ENCODE assay signal across 8 cellular contexts in the genomic region with DNA sequence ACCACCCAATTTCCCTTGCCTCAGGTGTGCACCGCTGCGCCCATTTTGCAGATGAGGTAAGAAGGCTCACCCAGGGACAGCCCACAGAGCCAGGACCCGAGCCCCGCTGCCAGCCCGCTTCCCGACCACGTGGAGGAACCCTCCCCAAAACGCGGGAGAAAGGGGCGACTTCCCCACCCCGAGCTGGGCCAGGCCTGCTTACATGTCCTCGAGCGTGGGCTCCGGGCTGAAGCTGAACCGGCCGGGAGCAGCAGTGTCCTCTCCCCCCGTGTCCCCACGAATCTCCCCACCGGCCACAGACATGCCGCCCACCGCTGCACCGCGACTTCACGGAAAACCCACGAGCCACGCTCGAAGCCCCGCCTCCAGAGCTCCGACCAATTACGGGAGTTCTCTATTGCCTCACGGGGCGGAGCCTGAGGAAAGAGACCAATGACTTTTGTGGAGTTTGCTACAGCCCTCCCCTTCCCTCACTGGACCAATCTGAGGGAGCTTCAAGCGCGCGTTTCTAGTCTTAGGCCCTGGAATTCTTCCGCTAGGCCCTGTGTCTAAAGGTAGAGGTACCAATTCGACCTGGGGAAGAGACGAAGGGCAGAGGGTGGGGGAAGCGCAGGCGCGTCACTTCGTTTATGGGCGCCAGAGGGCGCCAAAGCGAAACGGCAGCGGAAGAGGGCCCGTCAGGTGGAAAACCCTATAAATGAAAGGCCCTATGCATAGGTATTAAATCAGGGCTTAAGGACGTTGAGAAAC. TPM values are rescaled to one million over a fixed set of nuclear protein-coding genes. Genes with fewer than 3 reads are reported as not detected.
DNase-seq lines count a peak whose midpoint lies in the region; ATAC-seq and TF ChIP-seq lines count a peak whose summit lies in the region.

A gene (minus strand): TSS at position 353 of the 750 bp plus-strand sequence. CDS start 50 bp downstream, at position 303.

- intact Hi-C loops in CD4-positive, alpha-beta T cell (cut with DNase I, micrococcal nuclease): loop anchor here (1.0 to 10.0 kb wide), 14 partner anchors 15 to 265 kb away; a partner anchor contains a TSS
- intact Hi-C loops in lower leg skin (cut with DNase I; ENCODE audit: low total_unique reads): no loop called here

- no peaks in the 10 kb centered on the region for H3K27me3 Mint-ChIP-seq in CD4-positive, alpha-beta T cell

- H3K9me3 Mint-ChIP-seq in CD4-positive, alpha-beta T cell: no peaks in the 10 kb centered on the region

- no peak within 1 kb of the TSS for H3K4me3 Mint-ChIP-seq in CD4-positive, alpha-beta T cell

- ATAC-seq in CD4-positive, alpha-beta T cell (ENCODE audit: poor library complexity): peak; percentile 96
- peak; percentile 96 for ATAC-seq in GM19397 (IDR thresholded peaks at IDR 0.05; ENCODE audit: unreplicated experiment)
- ATAC-seq in HG03571 (IDR thresholded peaks at IDR 0.05; ENCODE audit: unreplicated experiment): peak; percentile 94

- TF ChIP-seq POLR2A in lower leg skin (IDR thresholded peaks at IDR 0.05): no peak

- peak; percentile 75 for TF ChIP-seq CTCF in CD4-positive, alpha-beta T cell (IDR thresholded peaks at IDR 0.05)
- TF ChIP-seq CTCF in lower leg skin (IDR thresholded peaks at IDR 0.05): no peak

- POLR2A ChIA-PET in CD4-positive, alpha-beta T cell (lab: Charles Lee): interaction anchor here (0.6 to 2.9 kb wide), 49 partner anchors 9 to 753 kb away, joined by 3 to 119 read pairs (median 6); a partner anchor contains a TSS

- H3K36me3 Mint-ChIP-seq in CD4-positive, alpha-beta T cell (ENCODE audit: low read depth): peaks cover 18% of the 10 kb centered on the region

- H3K4me1 Mint-ChIP-seq in CD4-positive, alpha-beta T cell (ENCODE audit: low read depth): peaks cover 21% of the 10 kb centered on the region

- H3K9me3 ChIP-seq in CD4-positive, alpha-beta T cell (ENCODE audit: control insufficient read depth, low read length): no peaks in the 10 kb centered on the region

- H3K27me3 ChIP-seq in CD4-positive, alpha-beta T cell (ENCODE audit: control insufficient read depth, insufficient read depth, low read length): no peaks in the 10 kb centered on the region

- peak; percentile 89 to 97 (median 92) for DNase-seq in CD4-positive, alpha-beta T cell
- peak; percentile 99 for DNase-seq in NCI-H774 (lab: John Stamatoyannopoulos, UW)
- DNase-seq in activated CD4-positive, alpha-beta T cell treated with anti-CD3 and anti-CD28 coated beads, Interleukin-2, amount 50 U/mL, for 48 hours: peak; percentile 97 to 98
- DNase-seq in ecto neural progenitor cell (ENCODE audit: low spot score): peak; percentile 92
- DNase-seq in lower leg skin (ENCODE audit: low spot score in 2 of 2): peak; percentile 97 to 99
- peak; percentile 90 to 96 for DNase-seq in stimulated activated CD4-positive, alpha-beta T cell treated with anti-CD3 and anti-CD28 coated beads, Interleukin-4, amount 100 ng/mL, for 48 hours (ENCODE audit: low read depth in 2 of 2)

- 0 to 2% methylated on average over 21 to 47 of the region's 49 CpGs for WGBS in lower leg skin, 2 donors

- H3K27ac Mint-ChIP-seq in CD4-positive, alpha-beta T cell: no peak within 1 kb of the TSS

- peak within 1 kb of the TSS; percentile 65 for H3K4me3 ChIP-seq in lower leg skin (ENCODE audit: low read depth, poor library complexity, severe bottlenecking)

- CTCF ChIA-PET in CD4-positive, alpha-beta T cell (lab: Charles Lee): interaction anchor here (0.6 to 2.4 kb wide), 45 partner anchors 9 to 339 kb away, joined by 3 to 28 read pairs (median 5); a partner anchor contains a TSS

- H3K27ac ChIP-seq in CD4-positive, alpha-beta T cell (ENCODE audit: low read depth, low read length): peak within 1 kb of the TSS; percentile 70

RNA-seq across cellular contexts. Expression of the gene that starts here (rescaled TPM):
- 1 to 10 TPM; 5.4 to 6.5 TPM for total RNA-seq in CD4-positive, alpha-beta T cell
- 10 to 100 TPM; 14.7 to 18.8 (median 17.9) TPM for total RNA-seq in lower leg skin

Comparison
In these comparisons a context has a peak if more than half of its experiments do, and no peak if none do; other contexts are left out.
1. Peak in every context shown above with its lines: DNase-seq, ATAC-seq, H3K4me3 ChIP-seq and H3K27ac ChIP-seq.